Comparison of ENCODE assay signal across 1 cellular context in the genomic region with DNA sequence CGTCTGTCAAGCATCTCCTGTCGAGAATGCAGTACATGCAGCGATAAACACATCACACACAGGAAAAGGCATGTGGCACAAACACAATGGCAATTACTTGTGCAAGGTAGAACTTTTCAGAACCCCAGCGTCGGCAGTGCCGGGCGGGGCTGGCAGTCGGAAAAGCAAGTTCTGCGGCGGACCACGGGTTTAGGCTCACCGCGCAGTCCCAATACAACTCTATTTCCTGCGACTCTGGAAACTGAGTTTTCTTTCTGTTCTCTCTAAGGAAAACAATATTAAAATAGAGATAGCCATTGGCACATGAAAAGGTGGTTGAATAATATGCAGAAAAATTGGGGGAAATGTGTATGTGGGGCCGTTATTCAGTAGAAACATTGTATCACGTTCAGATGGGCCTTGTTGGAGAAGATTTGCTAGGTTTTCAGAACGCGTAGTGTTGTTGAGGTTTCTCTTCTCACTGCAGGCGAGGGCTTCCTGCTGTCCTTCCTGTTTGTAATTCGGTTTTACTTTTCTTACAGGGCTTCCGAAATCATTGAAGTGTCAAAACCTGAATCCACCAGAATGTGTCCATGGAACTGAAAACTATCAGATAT.
TF ChIP-seq lines count a peak whose summit lies in the region.

No MANE protein-coding gene starts in this region.

TF ChIP-seq in GM23338, 12 proteins besides CTCF, POLR2A, EP300 and RAD21 (continued from another document):
- TF ChIP-seq ZNF462 (CRISPR knock-in tag; IDR thresholded peaks at IDR 0.05) (no peak), STAT1 (IDR thresholded peaks at IDR 0.05; ENCODE audit: unreplicated experiment) (no peak), REST (IDR thresholded peaks at IDR 0.05; ENCODE audit: unreplicated experiment) (no peak), CREB1 (CRISPR knock-in tag; IDR thresholded peaks at IDR 0.05; ENCODE audit: low read depth) (no peak), JUNB (IDR thresholded peaks at IDR 0.05; ENCODE audit: unreplicated experiment) (no peak), EZH2 (IDR thresholded peaks at IDR 0.05; ENCODE audit: low read depth, unreplicated experiment) (no peak)
